11 cellular contexts compared by ENCODE assay signal in the genomic region with DNA sequence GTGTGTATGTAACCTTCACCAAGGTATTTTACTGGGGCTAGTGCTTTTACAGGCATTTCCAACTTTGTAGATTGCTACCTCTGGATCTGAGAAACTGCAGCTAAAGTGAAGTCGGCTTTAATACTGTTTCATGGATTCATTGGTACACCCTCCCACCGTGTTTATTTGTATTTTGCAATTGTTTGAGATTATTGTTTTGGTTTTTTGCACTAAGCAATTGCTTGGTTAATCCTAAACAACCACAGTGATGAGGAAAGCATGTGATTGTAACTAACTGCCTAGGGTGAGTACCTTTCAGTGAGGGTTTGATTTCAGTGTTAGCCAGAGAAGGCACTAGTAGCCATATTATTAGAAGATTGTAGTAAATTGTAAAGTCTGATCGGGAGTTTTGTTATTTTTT. TPM values are rescaled to one million over a fixed set of nuclear protein-coding genes. Genes with fewer than 3 reads are reported as not detected.
DNase-seq lines count a peak whose midpoint lies in the region; ATAC-seq and TF ChIP-seq lines count a peak whose summit lies in the region.
"Had no signal": no experiment of that assay in that cellular context is flagged by ENCODE, and none has a peak within 500 bp of the region (broad histone marks: within the 10 kb centered on the region; RNA-seq: fewer than 3 reads in every experiment).

No MANE protein-coding gene starts in this region.

- no peak overlapping the region for H3K27ac Mint-ChIP-seq in T-helper 1 cell treated with Interleukin-12 subunit alpha and Interleukin-12 subunit beta and Interleukin-4 antibody, amounts not matched to agents 30 μg/mL and 1 μg/mL, for 36 hours
- peak overlapping the region in 1 of 2 donors; percentile 16 for H3K27ac Mint-ChIP-seq in effector memory CD8-positive, alpha-beta T cell
- no peak overlapping the region for H3K27ac Mint-ChIP-seq in osteocyte (ENCODE audit: unreplicated experiment)

- peak overlapping the region; percentile 21 for H3K4me3 Mint-ChIP-seq in T-helper 1 cell treated with Interleukin-12 subunit alpha and Interleukin-12 subunit beta and Interleukin-4 antibody, amounts not matched to agents 30 μg/mL and 1 μg/mL, for 36 hours
- peak overlapping the region; percentile 96 to 98 for H3K4me3 Mint-ChIP-seq in effector memory CD8-positive, alpha-beta T cell
- H3K4me3 Mint-ChIP-seq in osteocyte (ENCODE audit: unreplicated experiment) = peak overlapping the region; percentile 95

- no peaks in the 10 kb centered on the region for H3F3A ChIP-seq in OCI-LY1 (ENCODE audit: insufficient read depth, low read length)

- DNase-seq in T-helper 1 cell = no peak
- no peak for DNase-seq in effector memory CD8-positive, alpha-beta T cell
- DNase-seq in osteocyte (ENCODE audit: extremely low spot score, unreplicated experiment) = no peak
- no peak for DNase-seq in stimulated activated naive CD4-positive, alpha-beta T cell (lab: John Stamatoyannopoulos, UW)
- no peak for DNase-seq in NCI-H524 (lab: John Stamatoyannopoulos, UW)
- DNase-seq: 8988T, SIG-M5 had no signal

- H3K36me3 Mint-ChIP-seq in T-helper 1 cell treated with Interleukin-12 subunit alpha and Interleukin-12 subunit beta and Interleukin-4 antibody, amounts not matched to agents 30 μg/mL and 1 μg/mL, for 36 hours (ENCODE audit: low read depth) = peaks cover 20% of the 10 kb centered on the region
- H3K36me3 Mint-ChIP-seq in effector memory CD8-positive, alpha-beta T cell (ENCODE audit: insufficient read depth) = peaks cover 48% of the 10 kb centered on the region
- no peaks in the 10 kb centered on the region for H3K36me3 Mint-ChIP-seq in osteocyte (ENCODE audit: unreplicated experiment)

- H4K20me1 ChIP-seq in OCI-LY1 (ENCODE audit: insufficient read depth, low read length) = 0 out of 2 replicates have a peak, but pooled peaks cover 7% of the 10 kb centered on the region

- peak overlapping the region; percentile 74 for H3K4me3 ChIP-seq in OCI-LY1 (ENCODE audit: low read depth, low read length, poor library complexity, severe bottlenecking)
- H3K4me3 ChIP-seq: right atrium auricular region had no signal

- H3K9me3 Mint-ChIP-seq in T-helper 1 cell treated with Interleukin-12 subunit alpha and Interleukin-12 subunit beta and Interleukin-4 antibody, amounts not matched to agents 30 μg/mL and 1 μg/mL, for 36 hours = no peaks in the 10 kb centered on the region
- no peaks in the 10 kb centered on the region for H3K9me3 Mint-ChIP-seq in effector memory CD8-positive, alpha-beta T cell
- no peaks in the 10 kb centered on the region for H3K9me3 Mint-ChIP-seq in osteocyte (ENCODE audit: unreplicated experiment)

- no peak overlapping the region for H2AFZ ChIP-seq in OCI-LY1 (ENCODE audit: low read length)

- H3K36me3 ChIP-seq in OCI-LY1 (ENCODE audit: insufficient read depth, low read length) = peaks cover 45% of the 10 kb centered on the region
- H3K36me3 ChIP-seq: right atrium auricular region had no signal

- H3K4me1 ChIP-seq in OCI-LY1 (ENCODE audit: insufficient read depth, low read length, severe bottlenecking) = peaks cover 56% of the 10 kb centered on the region

- TF ChIP-seq CTCF in OCI-LY1 (IDR thresholded peaks at IDR 0.05; ENCODE audit: low read length) = no peak
- no peak for TF ChIP-seq CTCF in osteocyte (IDR thresholded peaks at IDR 0.05)

- peak overlapping the region; percentile 1; the same call in 1 of the 2 replicates for H3K9ac ChIP-seq in OCI-LY1 (ENCODE audit: low read length)

- H3K4me1 Mint-ChIP-seq in T-helper 1 cell treated with Interleukin-12 subunit alpha and Interleukin-12 subunit beta and Interleukin-4 antibody, amounts not matched to agents 30 μg/mL and 1 μg/mL, for 36 hours (ENCODE audit: low read depth) = peaks cover 36% of the 10 kb centered on the region
- H3K4me1 Mint-ChIP-seq in effector memory CD8-positive, alpha-beta T cell (ENCODE audit: low read depth in 2 of 2) = peaks cover 40 to 46% of the 10 kb centered on the region in 2 donors
- peaks cover 44% of the 10 kb centered on the region for H3K4me1 Mint-ChIP-seq in osteocyte (ENCODE audit: unreplicated experiment)

- H3K79me2 ChIP-seq in OCI-LY1 (ENCODE audit: insufficient read depth, low read length) = peaks cover 83% of the 10 kb centered on the region

- H3K9me3 ChIP-seq in OCI-LY1 (ENCODE audit: low read length) = no peaks in the 10 kb centered on the region
- H3K9me3 ChIP-seq: right atrium auricular region had no signal

- H3K4me2 ChIP-seq in OCI-LY1 (ENCODE audit: low read length) = peak overlapping the region; percentile 87

- no peaks in the 10 kb centered on the region for H3K27me3 Mint-ChIP-seq in T-helper 1 cell treated with Interleukin-12 subunit alpha and Interleukin-12 subunit beta and Interleukin-4 antibody, amounts not matched to agents 30 μg/mL and 1 μg/mL, for 36 hours (ENCODE audit: low read depth)
- H3K27me3 Mint-ChIP-seq in effector memory CD8-positive, alpha-beta T cell = no peaks in the 10 kb centered on the region
- no peaks in the 10 kb centered on the region for H3K27me3 Mint-ChIP-seq in osteocyte (ENCODE audit: unreplicated experiment)

- ATAC-seq in effector memory CD8-positive, alpha-beta T cell (replicated peaks) = no peak
- ATAC-seq in GM18517 (IDR thresholded peaks at IDR 0.05; ENCODE audit: unreplicated experiment) = no peak

- no peaks in the 10 kb centered on the region for H3K9me2 ChIP-seq in OCI-LY1 (ENCODE audit: low read depth, low read length)

- no peak overlapping the region for H3K27ac ChIP-seq in OCI-LY1 (ENCODE audit: low read depth, low read length, poor library complexity, severe bottlenecking)
- H3K27ac ChIP-seq: right atrium auricular region had no signal

- H3K27me3 ChIP-seq in OCI-LY1 (ENCODE audit: insufficient read depth, low read length) = no peaks in the 10 kb centered on the region
- H3K27me3 ChIP-seq: right atrium auricular region had no signal

RNA-seq across cellular contexts. Expression of gene LUC7L3, which starts 3.3 kb away (rescaled TPM):
- 86.1 and 105 TPM in 2 replicates for total RNA-seq in osteocyte

RNA-seq across cellular contexts. Expression of gene ANKRD40, which starts 15.0 kb away (rescaled TPM):
- 38.4 and 41.1 TPM in 2 replicates for total RNA-seq in osteocyte

RNA-seq across cellular contexts. Expression of gene ANKRD40CL, which starts 44.6 kb away (rescaled TPM):
- not detected in 2 replicates for total RNA-seq in osteocyte
- total RNA-seq: right atrium auricular region had no signal

Comparison
In these comparisons a context has a peak if more than half of its experiments do, and no peak if none do; other contexts are left out.
1. H3K4me3 Mint-ChIP-seq: peak in every context shown above with its lines; median percentile 97 in effector memory CD8-positive, alpha-beta T cell; 95 in osteocyte; 21 in T-helper 1 cell treated with Interleukin-12 subunit alpha and Interleukin-12 subunit beta and Interleukin-4 antibody, amounts not matched to agents 30 μg/mL and 1 μg/mL, for 36 hours.